ENCODE assay signal across 15 cellular contexts in genomic region chr14:66405158-66405557, GRCh38.
DNase-seq lines count a peak whose midpoint lies in the region; ATAC-seq, FAIRE-seq and TF ChIP-seq lines count a peak whose summit lies in the region.
"Had no signal": no experiment of that assay in that cellular context is flagged by ENCODE, and none has a peak within 500 bp of the region (broad histone marks: within the 10 kb centered on the region; RNA-seq: fewer than 3 reads in every experiment).

No MANE protein-coding gene starts in this region.

- WGBS in SK-N-SH (ENCODE audit: low lambda C conversion rate): 4% methylated on average over 1 of the region's 1 CpG

- no peaks in the 10 kb centered on the region for H3K9me3 ChIP-seq in SK-N-SH
- H3K9me3 ChIP-seq: HAP-1, prostate gland, uterus had no signal

- no peaks in the 10 kb centered on the region for H3F3A ChIP-seq in SK-N-SH (replicated peaks; ENCODE audit: insufficient read depth)

- no peaks in the 10 kb centered on the region for H3K36me3 ChIP-seq in SK-N-SH (replicated peaks in 1 of 2; ENCODE audit: control insufficient read depth in 1 of 2, insufficient read depth in 2 of 2, low read length in 1 of 2)
- H3K36me3 ChIP-seq: HAP-1, prostate gland, uterus had no signal

- FAIRE-seq in D721Med (lab: Jason Lieb, UNC): no peak

- DNase-seq in SK-N-SH (no peak), RKO (ENCODE audit: low spot score) (peak; percentile 37), fibroblast of pulmonary artery (ENCODE audit: low read depth) (peak; percentile 58), stromal cell of bone marrow (ENCODE audit: low read depth) (peak; percentile 12), D721Med (ENCODE audit: insufficient read length, low spot score) (no peak)
- DNase-seq: activated CD4-positive, alpha-beta T cell treated with anti-CD3 and anti-CD28 coated beads, Interleukin-2, amount 10 ng/mL, durations not matched to agents 7 days and 5 days; activated T-cell treated with anti-CD3 and anti-CD28 coated beads, Interleukin-2, amount 50 U/mL, for 72 hours; aorta; NCI-H2029; uterus had no signal

- ATAC-seq in SK-N-SH treated with all-trans-retinoic acid at 6 μM for 48 hours: no peak
- no peak for ATAC-seq in HG02798 (IDR thresholded peaks at IDR 0.05; ENCODE audit: poor library complexity, unreplicated experiment)
- ATAC-seq in GM21360 (IDR thresholded peaks at IDR 0.05; ENCODE audit: unreplicated experiment): no peak
- ATAC-seq: activated T-cell treated with anti-CD3 and anti-CD28 coated beads, Interleukin-2, amount 50 U/mL, for 72 hours had no signal

- no peak for TF ChIP-seq RAD21 in SK-N-SH (IDR thresholded peaks at IDR 0.05; ENCODE audit: low read length)

- no peaks in the 10 kb centered on the region for H3K79me2 ChIP-seq in SK-N-SH (ENCODE audit: insufficient read depth)

- H3K4me2 ChIP-seq in SK-N-SH: no peak overlapping the region

- H3K9ac ChIP-seq in SK-N-SH: no peak overlapping the region

- TF ChIP-seq CTCF in SK-N-SH (IDR thresholded peaks at IDR 0.05): no peak
- TF ChIP-seq CTCF in fibroblast of pulmonary artery (IDR thresholded peaks at IDR 0.05; ENCODE audit: low read length, missing control alignments): no peak
- TF ChIP-seq CTCF in D721Med (IDR thresholded peaks at IDR 0.05; ENCODE audit: insufficient read depth, missing control alignments): no peak

- no peaks in the 10 kb centered on the region for H3K27me3 ChIP-seq in SK-N-SH (ENCODE audit: insufficient read depth)
- H3K27me3 ChIP-seq: uterus had no signal

- no peak overlapping the region for H3K4me3 ChIP-seq in SK-N-SH (ENCODE audit: low read depth in 2 of 2, low read length in 1 of 2)
- H3K4me3 ChIP-seq in fibroblast of pulmonary artery (replicated peaks; ENCODE audit: low read depth, low read length): no peak overlapping the region
- H3K4me3 ChIP-seq: HAP-1, prostate gland, uterus had no signal

- no peak for TF ChIP-seq EP300 in SK-N-SH (IDR thresholded peaks at IDR 0.05; ENCODE audit: borderline replicate concordance in 1 of 2, low read depth in 1 of 2, low read length in 1 of 2)

- no peaks in the 10 kb centered on the region for H3K4me1 ChIP-seq in SK-N-SH (ENCODE audit: control insufficient read depth in 1 of 2, insufficient read depth in 2 of 2, low read depth in 1 of 2, low read length in 1 of 2)
- H3K4me1 ChIP-seq: HAP-1, prostate gland, uterus had no signal

- H3K27ac ChIP-seq in SK-N-SH (ENCODE audit: low read depth in 2 of 2, low read length in 1 of 2): no peak overlapping the region
- H3K27ac ChIP-seq: prostate gland, uterus had no signal

- H2AFZ ChIP-seq in SK-N-SH (ENCODE audit: low read depth): no peak overlapping the region

- POLR2A ChIA-PET in SK-N-SH (lab: Yijun Ruan, JAX): no interaction called here

- no peaks in the 10 kb centered on the region for H3K9me2 ChIP-seq in SK-N-SH

- CTCF ChIA-PET in SK-N-SH (lab: Yijun Ruan, JAX): interaction anchor here (1.8 to 5.1 kb wide), 2 partner anchors 45 to 219 kb away, joined by 6 to 41 read pairs; no protein-coding TSS in a partner anchor

- H4K20me1 ChIP-seq in SK-N-SH (ENCODE audit: insufficient read depth): no peaks in the 10 kb centered on the region

TF ChIP-seq in SK-N-SH treated with all-trans-retinoic acid at 6 μM for 48 hours, 23 proteins besides CTCF, POLR2A, EP300 and RAD21:
- TF ChIP-seq ZNF70 (CRISPR knock-in tag; IDR thresholded peaks at IDR 0.05) (no peak), OSR1 (CRISPR knock-in tag; IDR thresholded peaks at IDR 0.05) (no peak), ZFP3 (CRISPR knock-in tag; IDR thresholded peaks at IDR 0.05) (0 out of 2 replicates have a peak, but pooled peaks have one; percentile 20)
TF ChIP-seq in SK-N-SH treated with all-trans-retinoic acid at 6 μM for 48 hours: peak in this region for 1.

TF ChIP-seq in SK-N-SH, 30 proteins besides CTCF, POLR2A, EP300 and RAD21:
- TF ChIP-seq SIN3A (IDR thresholded peaks at IDR 0.05; ENCODE audit: borderline replicate concordance, low read depth, low read length) (no peak), FOXM1 (IDR thresholded peaks at IDR 0.05; ENCODE audit: low read depth) (no peak), MAX (IDR thresholded peaks at IDR 0.05; ENCODE audit: low read depth) (no peak), ELF1 (IDR thresholded peaks at IDR 0.05) (no peak)

Comparison
In these comparisons a context has a peak if more than half of its experiments do, and no peak if none do; other contexts are left out.
1. DNase-seq: peak in RKO (single experiment), fibroblast of pulmonary artery (single experiment) and stromal cell of bone marrow (single experiment); none in SK-N-SH (single experiment) and D721Med (single experiment).